ENCODE assay signal across 2 cellular contexts in the genomic region with DNA sequence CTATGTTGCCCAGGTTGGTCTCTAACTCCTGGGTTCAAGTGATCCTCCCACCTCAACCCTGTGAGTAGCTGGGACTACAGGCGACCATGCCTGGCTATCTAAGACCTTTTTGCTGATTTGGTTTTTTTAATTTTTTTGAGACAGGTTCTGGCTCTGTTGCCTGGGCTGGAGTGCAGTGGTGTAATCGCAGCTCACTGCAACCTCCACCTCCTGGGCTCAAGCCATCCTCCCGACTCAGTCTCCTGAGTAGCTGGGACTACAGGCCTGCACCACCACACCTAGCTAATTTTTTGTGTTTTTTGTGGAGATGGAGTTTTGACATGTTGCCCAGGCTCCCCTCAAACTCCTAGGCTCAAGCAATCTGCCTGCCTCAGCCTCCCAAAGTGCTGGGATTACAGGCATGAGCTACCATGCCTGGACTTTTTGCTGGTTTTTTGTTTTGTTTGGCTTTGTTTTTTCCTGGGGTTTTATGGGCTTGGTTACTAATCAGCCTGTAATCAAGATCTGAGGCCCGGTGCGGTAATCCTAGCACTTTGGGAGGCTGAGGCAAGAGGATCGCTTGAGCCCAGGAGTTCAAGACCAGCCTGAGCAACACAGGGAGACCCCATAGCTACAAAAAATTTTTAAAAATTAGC.
TF ChIP-seq lines count a peak whose summit lies in the region.

No MANE protein-coding gene starts in this region.

TF ChIP-seq in HEK293, 187 proteins besides CTCF, POLR2A, EP300 and RAD21 (continues in another document):
- TF ChIP-seq TRIM28 (IDR thresholded peaks at IDR 0.05; ENCODE audit: borderline replicate concordance, low read length), result no peak
- TF ChIP-seq WT1 (tag by site-specific recombination; IDR thresholded peaks at IDR 0.05), result peak; percentile 44; the same call in 1 of the 2 replicates
- peak; percentile 91 for TF ChIP-seq ZNF600 (tag by site-specific recombination; IDR thresholded peaks at IDR 0.05)
- TF ChIP-seq TSHZ1 (tag by site-specific recombination; IDR thresholded peaks at IDR 0.05; ENCODE audit: borderline replicate concordance), result peak; percentile 29; the same call in 1 of the 2 replicates
- TF ChIP-seq BCL11A (tag by site-specific recombination; IDR thresholded peaks at IDR 0.05; ENCODE audit: low read depth), result peak; percentile 65; the same call in 1 of the 2 replicates
- TF ChIP-seq ZBTB21 (tag by site-specific recombination; IDR thresholded peaks at IDR 0.05), result no peak
- TF ChIP-seq PRDM6 (tag by site-specific recombination; IDR thresholded peaks at IDR 0.05), result peak; percentile 75
- TF ChIP-seq, protein P1, sequence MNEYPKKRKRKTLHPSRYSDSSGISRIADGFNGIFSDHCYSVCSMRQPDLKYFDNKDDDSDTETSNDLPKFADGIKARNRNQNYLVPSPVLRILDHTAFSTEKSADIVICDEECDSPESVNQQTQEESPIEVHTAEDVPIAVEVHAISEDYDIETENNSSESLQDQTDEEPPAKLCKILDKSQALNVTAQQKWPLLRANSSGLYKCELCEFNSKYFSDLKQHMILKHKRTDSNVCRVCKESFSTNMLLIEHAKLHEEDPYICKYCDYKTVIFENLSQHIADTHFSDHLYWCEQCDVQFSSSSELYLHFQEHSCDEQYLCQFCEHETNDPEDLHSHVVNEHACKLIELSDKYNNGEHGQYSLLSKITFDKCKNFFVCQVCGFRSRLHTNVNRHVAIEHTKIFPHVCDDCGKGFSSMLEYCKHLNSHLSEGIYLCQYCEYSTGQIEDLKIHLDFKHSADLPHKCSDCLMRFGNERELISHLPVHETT (tag by site-specific recombination; IDR thresholded peaks at IDR 0.05), result no peak
- TF ChIP-seq ZNF223 (tag by site-specific recombination; IDR thresholded peaks at IDR 0.05), result peak; percentile 70
- peak; percentile 87 for TF ChIP-seq GLIS1 (tag by site-specific recombination; IDR thresholded peaks at IDR 0.05)
- no peak for TF ChIP-seq SALL2 (tag by site-specific recombination; IDR thresholded peaks at IDR 0.05; ENCODE audit: borderline replicate concordance)
- TF ChIP-seq, protein P2, sequence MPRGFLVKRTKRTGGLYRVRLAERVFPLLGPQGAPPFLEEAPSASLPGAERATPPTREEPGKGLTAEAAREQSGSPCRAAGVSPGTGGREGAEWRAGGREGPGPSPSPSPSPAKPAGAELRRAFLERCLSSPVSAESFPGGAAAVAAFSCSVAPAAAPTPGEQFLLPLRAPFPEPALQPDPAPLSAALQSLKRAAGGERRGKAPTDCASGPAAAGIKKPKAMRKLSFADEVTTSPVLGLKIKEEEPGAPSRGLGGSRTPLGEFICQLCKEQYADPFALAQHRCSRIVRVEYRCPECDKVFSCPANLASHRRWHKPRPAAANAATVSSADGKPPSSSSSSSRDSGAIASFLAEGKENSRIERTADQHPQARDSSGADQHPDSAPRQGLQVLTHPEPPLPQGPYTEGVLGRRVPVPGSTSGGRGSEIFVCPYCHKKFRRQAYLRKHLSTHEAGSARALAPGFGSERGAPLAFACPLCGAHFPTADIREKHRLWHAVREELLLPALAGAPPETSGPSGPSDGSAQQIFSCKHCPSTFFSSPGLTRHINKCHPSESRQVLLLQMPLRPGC (tag by site-specific recombination; IDR thresholded peaks at IDR 0.05), result peak; percentile 59; the same call in 1 of the 2 replicates
- TF ChIP-seq ZEB2 (tag by site-specific recombination; IDR thresholded peaks at IDR 0.05), result peak; percentile 29; the same call in 1 of the 2 replicates
- TF ChIP-seq ZNF776 (tag by site-specific recombination; IDR thresholded peaks at IDR 0.05; ENCODE audit: borderline replicate concordance), result no peak
- no peak for TF ChIP-seq ZNF529 (tag by site-specific recombination; IDR thresholded peaks at IDR 0.05; ENCODE audit: insufficient replicate concordance)
- TF ChIP-seq FEZF1 (tag by site-specific recombination; IDR thresholded peaks at IDR 0.05), result peak; percentile 68
- TF ChIP-seq ZNF10 (tag by site-specific recombination; IDR thresholded peaks at IDR 0.05), result no peak
- peak; percentile 76 for TF ChIP-seq OSR2 (tag by site-specific recombination; IDR thresholded peaks at IDR 0.05)

TF ChIP-seq in GM12878, 131 proteins besides CTCF, POLR2A, EP300 and RAD21:
- TF ChIP-seq, protein P3, sequence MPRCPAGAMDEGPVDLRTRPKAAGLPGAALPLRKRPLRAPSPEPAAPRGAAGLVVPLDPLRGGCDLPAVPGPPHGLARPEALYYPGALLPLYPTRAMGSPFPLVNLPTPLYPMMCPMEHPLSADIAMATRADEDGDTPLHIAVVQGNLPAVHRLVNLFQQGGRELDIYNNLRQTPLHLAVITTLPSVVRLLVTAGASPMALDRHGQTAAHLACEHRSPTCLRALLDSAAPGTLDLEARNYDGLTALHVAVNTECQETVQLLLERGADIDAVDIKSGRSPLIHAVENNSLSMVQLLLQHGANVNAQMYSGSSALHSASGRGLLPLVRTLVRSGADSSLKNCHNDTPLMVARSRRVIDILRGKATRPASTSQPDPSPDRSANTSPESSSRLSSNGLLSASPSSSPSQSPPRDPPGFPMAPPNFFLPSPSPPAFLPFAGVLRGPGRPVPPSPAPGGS (IDR thresholded peaks at IDR 0.05; ENCODE audit: borderline replicate concordance, insufficient read depth, low read depth, low read length, poor library complexity, severe bottlenecking), result no peak
- 0 out of 2 replicates have a peak, but pooled peaks have one; percentile 47 for TF ChIP-seq ZNF384 (IDR thresholded peaks at IDR 0.05; ENCODE audit: borderline replicate concordance, low read depth, low read length)
- TF ChIP-seq SMAD1 (IDR thresholded peaks at IDR 0.05; ENCODE audit: low read depth, partially characterized antibody), result no peak
- TF ChIP-seq JUNB (IDR thresholded peaks at IDR 0.05), result no peak
